Comparison of ENCODE assay signal across 18 cellular contexts in the genomic region with DNA sequence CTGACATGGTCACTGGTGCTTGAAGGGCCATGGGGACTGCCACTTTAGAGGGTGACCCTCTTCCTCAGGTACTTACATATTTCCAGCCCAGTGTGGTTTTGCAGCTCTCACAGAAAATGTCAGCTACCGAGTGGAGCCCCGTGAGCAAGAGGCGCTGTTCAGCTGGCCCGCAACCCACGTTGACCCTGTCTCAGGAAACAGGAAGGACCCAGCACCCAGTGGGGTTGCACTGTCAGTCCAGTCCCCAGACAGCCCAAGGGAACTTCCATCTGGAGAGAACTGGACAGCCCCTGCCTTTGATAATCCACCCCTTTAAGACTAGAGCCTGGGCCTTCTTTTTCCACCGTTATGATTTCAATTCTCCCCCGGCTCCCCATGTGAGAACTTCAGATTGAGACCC. TPM values are rescaled to one million over a fixed set of nuclear protein-coding genes. Genes with fewer than 3 reads are reported as not detected.
DNase-seq lines count a peak whose midpoint lies in the region; ATAC-seq and TF ChIP-seq lines count a peak whose summit lies in the region.
"Had no signal": no experiment of that assay in that cellular context is flagged by ENCODE, and none has a peak within 500 bp of the region (broad histone marks: within the 10 kb centered on the region; RNA-seq: fewer than 3 reads in every experiment).

No MANE protein-coding gene starts in this region.

- intact Hi-C loops in A673 (cut with micrococcal nuclease; ENCODE audit: unreplicated experiment) = loop anchor here (10.0 kb wide), 3 partner anchors 151 to 929 kb away; a partner anchor contains a TSS

- H4K20me1 ChIP-seq in GM23338 (replicated peaks; ENCODE audit: insufficient read depth) = peaks cover 37% of the 10 kb centered on the region

- H3K27ac Mint-ChIP-seq in GM23338 (peak overlapping the region; percentile 65; the same call in 1 of the 2 replicates), brain (peak overlapping the region; percentile 27 to 99 (median 98)), nephron (peak overlapping the region; percentile 13 to 69 (median 32))
- H3K27ac Mint-ChIP-seq: activated naive CD8-positive, alpha-beta T cell treated with anti-CD3 and anti-CD28 coated beads, Interleukin-2, amount 10 ng/mL, durations not matched to agents 7 days and 5 days had no signal

- H3K27me3 ChIP-seq in A673 (replicated peaks; ENCODE audit: insufficient read depth, low read depth, low read length, poor library complexity) = peaks cover 19% of the 10 kb centered on the region
- H3K27me3 ChIP-seq in GM23338 (ENCODE audit: insufficient read depth) = peaks cover 12% of the 10 kb centered on the region

- H3K36me3 Mint-ChIP-seq in GM23338 (ENCODE audit: low read depth) (peaks cover 27% of the 10 kb centered on the region), brain (no peaks in the 10 kb centered on the region), nephron (ENCODE audit: low read depth) (peaks cover 14% of the 10 kb centered on the region)

- BruUV-seq in A673 (replicated peaks; lab: Mats Ljungman, UMichigan) = no TSS peak

- H3K9me3 Mint-ChIP-seq in GM23338 (peaks cover 13% of the 10 kb centered on the region), brain (peaks cover 0 to 3% (median 0%) of the 10 kb centered on the region in 5 experiments), nephron (no peaks in the 10 kb centered on the region)
- H3K9me3 Mint-ChIP-seq: activated naive CD8-positive, alpha-beta T cell treated with anti-CD3 and anti-CD28 coated beads, Interleukin-2, amount 10 ng/mL, durations not matched to agents 7 days and 5 days had no signal

- no peak overlapping the region for H3K4me3 ChIP-seq in A673 (ENCODE audit: low read depth, low read length, poor library complexity, severe bottlenecking)
- peak overlapping the region; percentile 73 for H3K4me3 ChIP-seq in GM23338
- H3K4me3 ChIP-seq: PC-9 had no signal

- peaks cover 20% of the 10 kb centered on the region for H3K79me2 ChIP-seq in GM23338 (replicated peaks; ENCODE audit: insufficient read depth)

- no peaks in the 10 kb centered on the region for H3K9me3 ChIP-seq in A673 (ENCODE audit: low read depth, low read length, poor library complexity, severe bottlenecking)
- H3K9me3 ChIP-seq: neutrophil had no signal

- peaks cover 5% of the 10 kb centered on the region for H3K36me3 ChIP-seq in A673 (ENCODE audit: insufficient read depth, low read length, poor library complexity, severe bottlenecking)
- peaks cover 9% of the 10 kb centered on the region; the same call in 1 of the 2 replicates for H3K36me3 ChIP-seq in GM23338 (ENCODE audit: insufficient read depth)
- H3K36me3 ChIP-seq: neutrophil, WERI-Rb-1 had no signal

- peaks cover 75% of the 10 kb centered on the region for H3F3A ChIP-seq in GM23338 (replicated peaks; ENCODE audit: low read depth)

- H3K27me3 Mint-ChIP-seq in GM23338 (ENCODE audit: insufficient read depth, low read depth, poor library complexity) (peaks cover 59% of the 10 kb centered on the region), brain (peaks cover 9% of the 10 kb centered on the region), nephron (ENCODE audit: low read depth) (peaks cover 12% of the 10 kb centered on the region)

- H3K27ac ChIP-seq in A673 (ENCODE audit: low read depth, low read length, poor library complexity, severe bottlenecking) (peak overlapping the region; percentile 8), GM23338 (ENCODE audit: low read depth) (peak overlapping the region; percentile 93)
- H3K27ac ChIP-seq: neutrophil, PC-9, WERI-Rb-1 had no signal

- peaks cover 93% of the 10 kb centered on the region for H3K4me1 Mint-ChIP-seq in GM23338
- peaks cover 96% of the 10 kb centered on the region for H3K4me1 Mint-ChIP-seq in brain
- peaks cover 89% of the 10 kb centered on the region for H3K4me1 Mint-ChIP-seq in nephron

- no peak overlapping the region for H2AFZ ChIP-seq in GM23338
- H2AFZ ChIP-seq: PC-9 had no signal

- no peak for TF ChIP-seq CTCF in A673 (conservative IDR thresholded peaks at IDR 0.05; ENCODE audit: low read depth, low read length)
- TF ChIP-seq CTCF in GM23338 (conservative IDR thresholded peaks at IDR 0.05; ENCODE audit: low read depth in 2 of 2) = no peak
- TF ChIP-seq CTCF in brain (conservative IDR thresholded peaks at IDR 0.05) = no peak
- TF ChIP-seq CTCF in nephron (IDR thresholded peaks at IDR 0.05; ENCODE audit: unreplicated experiment in 3 of 3) = no peak

- H3K4me3 Mint-ChIP-seq in GM23338 (peak overlapping the region; percentile 73), brain (peak overlapping the region; percentile 92 to 96 (median 94)), nephron (peak overlapping the region; percentile 81 to 84 (median 82))

- peaks cover 6% of the 10 kb centered on the region for H3K9me2 ChIP-seq in GM23338 (ENCODE audit: insufficient read depth)

- peak overlapping the region; percentile 98 for H3K4me2 ChIP-seq in GM23338
- H3K4me2 ChIP-seq: PC-9 had no signal

- ATAC-seq in GM23338 (no peak), GM18517 (IDR thresholded peaks at IDR 0.05; ENCODE audit: unreplicated experiment) (no peak)
- ATAC-seq: left lobe of liver had no signal

- H3K4me1 ChIP-seq in A673 (ENCODE audit: insufficient read depth, low read length, poor library complexity, severe bottlenecking) (peaks cover 52% of the 10 kb centered on the region), GM23338 (ENCODE audit: insufficient read depth) (peaks cover 82% of the 10 kb centered on the region)

- DNase-seq in A673 (ENCODE audit: low spot score) = no peak
- no peak for DNase-seq in GM23338 (ENCODE audit: low spot score)
- DNase-seq in cerebellum (ENCODE audit: low spot score) = no peak
- DNase-seq in activated CD4-positive, alpha-beta T cell treated with anti-CD3 and anti-CD28 coated beads for 4 hours = no peak
- no peak for DNase-seq in NCI-H345 treated with DMSO at 0.1 percent for 48 hours (lab: John Stamatoyannopoulos, UW; ENCODE audit: unreplicated experiment)
- DNase-seq: activated CD8-positive, alpha-beta memory T cell treated with anti-CD3 and anti-CD28 coated beads, Interleukin-2, amount 50 U/mL, for 4 hours; activated naive CD8-positive, alpha-beta T cell treated with anti-CD3 and anti-CD28 coated beads, Interleukin-2, amount 10 ng/mL, durations not matched to agents 7 days and 5 days; NCI-H1092 treated with DMSO at 0.1 percent for 48 hours; NCI-H510A; PC-9; WERI-Rb-1 had no signal

- POLR2A ChIA-PET in A673 (lab: Charles Lee; ENCODE audit: low non-redundant PET) = interaction anchor here (0.7 kb wide), 1 partner anchor 10 kb away, joined by 4 read pairs; no protein-coding TSS in a partner anchor

- CTCF ChIA-PET in A673 (lab: Charles Lee) = no interaction called here

TF ChIP-seq in GM23338, 12 proteins besides CTCF, POLR2A, EP300 and RAD21:
- TF ChIP-seq STAT1 (IDR thresholded peaks at IDR 0.05; ENCODE audit: unreplicated experiment) (peak; percentile 11), ZNF331 (CRISPR knock-in tag; IDR thresholded peaks at IDR 0.05; ENCODE audit: low read depth) (no peak)

RNA-seq across cellular contexts. Expression of a gene that starts 3.5 kb away (rescaled TPM):
- total RNA-seq in A673 (2021) (0.20 TPM in 1 of 2 replicates, not detected in the other), cerebellum (1.8 TPM)
- 0.82 TPM in 1 of 2 replicates, not detected in the other for total RNA-seq in GM23338 (2014; rRNA removed; shearing (Covaris generic))
- polyA plus RNA-seq in GM23338 (2016; fragmentation: Nextera tagmentation; extraction: Ambion mirVana) (1.1 and 1.2 TPM in 2 replicates), brain (ENCODE audit: insufficient read depth, low read depth, low replicate concordance) (25.0 TPM)

RNA-seq across cellular contexts. Expression of a gene that starts 11.3 kb away (rescaled TPM):
- 23.4 and 26.8 TPM in 2 replicates for total RNA-seq in A673 (2021)
- 25.2 and 25.4 TPM in 2 replicates for total RNA-seq in GM23338 (2014; rRNA removed; shearing (Covaris generic))
- 14.4 and 16.8 TPM in 2 replicates for polyA plus RNA-seq in GM23338 (2016; fragmentation: Nextera tagmentation; extraction: Ambion mirVana)
- 6.4 TPM for polyA plus RNA-seq in brain (ENCODE audit: insufficient read depth, low read depth, low replicate concordance)
- total RNA-seq in cerebellum = 8.3 TPM

RNA-seq across cellular contexts. Expression of a gene that starts 21.7 kb away (rescaled TPM):
- 72.9 and 76.9 TPM in 2 replicates for total RNA-seq in A673 (2021)
- total RNA-seq in GM23338 (2014; rRNA removed; shearing (Covaris generic)) = 35.7 and 42.3 TPM in 2 replicates
- polyA plus RNA-seq in GM23338 (2016; fragmentation: Nextera tagmentation; extraction: Ambion mirVana) = 15.7 and 16.9 TPM in 2 replicates
- polyA plus RNA-seq in brain (ENCODE audit: insufficient read depth, low read depth, low replicate concordance) = 37.7 TPM
- total RNA-seq in cerebellum = 23.0 TPM

RNA-seq across cellular contexts. Expression of a gene that starts 48.7 kb away (rescaled TPM):
- total RNA-seq in A673 (2021) (5.2 and 7.0 TPM in 2 replicates), cerebellum (16.7 TPM)
- total RNA-seq in GM23338 (2014; rRNA removed; shearing (Covaris generic)) = 40.8 and 42.3 TPM in 2 replicates
- polyA plus RNA-seq in GM23338 (2016; fragmentation: Nextera tagmentation; extraction: Ambion mirVana) (49.8 and 54.7 TPM in 2 replicates), brain (ENCODE audit: insufficient read depth, low read depth, low replicate concordance) (43.4 TPM)
- total RNA-seq: endothelial cell of umbilical vein, HT1080 had no signal

Comparison
In these comparisons a context has a peak if more than half of its experiments do, and no peak if none do; other contexts are left out.
1. H3K27ac Mint-ChIP-seq: peak in every context shown above with its lines; median percentile 98 in brain; 65 in GM23338; 32 in nephron.